Comparison of ENCODE assay signal across 1 cellular context in the genomic region with DNA sequence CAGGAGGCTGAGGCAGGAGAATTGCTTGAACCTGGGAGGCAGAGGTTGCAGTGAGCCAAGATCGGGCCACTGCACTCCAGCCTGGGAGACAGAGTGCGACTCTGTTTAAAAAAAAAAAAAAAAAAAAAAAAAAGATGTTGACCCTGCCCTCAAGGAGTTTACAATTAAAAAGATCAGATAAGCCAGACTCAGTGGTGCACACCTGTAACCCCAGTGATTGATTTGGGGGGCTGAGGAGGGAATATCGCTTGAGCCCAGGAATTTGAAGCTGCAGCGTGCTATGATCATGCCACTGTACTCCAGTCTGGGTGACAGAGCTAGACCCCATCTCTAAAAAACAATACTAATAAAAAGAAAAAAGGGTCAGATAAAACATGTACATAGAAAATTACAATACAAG.
TF ChIP-seq lines count a peak whose summit lies in the region.

No MANE protein-coding gene starts in this region.

TF ChIP-seq in GM23338, 12 proteins besides CTCF, POLR2A, EP300 and RAD21 (continued from another document):
- TF ChIP-seq, protein P1, sequence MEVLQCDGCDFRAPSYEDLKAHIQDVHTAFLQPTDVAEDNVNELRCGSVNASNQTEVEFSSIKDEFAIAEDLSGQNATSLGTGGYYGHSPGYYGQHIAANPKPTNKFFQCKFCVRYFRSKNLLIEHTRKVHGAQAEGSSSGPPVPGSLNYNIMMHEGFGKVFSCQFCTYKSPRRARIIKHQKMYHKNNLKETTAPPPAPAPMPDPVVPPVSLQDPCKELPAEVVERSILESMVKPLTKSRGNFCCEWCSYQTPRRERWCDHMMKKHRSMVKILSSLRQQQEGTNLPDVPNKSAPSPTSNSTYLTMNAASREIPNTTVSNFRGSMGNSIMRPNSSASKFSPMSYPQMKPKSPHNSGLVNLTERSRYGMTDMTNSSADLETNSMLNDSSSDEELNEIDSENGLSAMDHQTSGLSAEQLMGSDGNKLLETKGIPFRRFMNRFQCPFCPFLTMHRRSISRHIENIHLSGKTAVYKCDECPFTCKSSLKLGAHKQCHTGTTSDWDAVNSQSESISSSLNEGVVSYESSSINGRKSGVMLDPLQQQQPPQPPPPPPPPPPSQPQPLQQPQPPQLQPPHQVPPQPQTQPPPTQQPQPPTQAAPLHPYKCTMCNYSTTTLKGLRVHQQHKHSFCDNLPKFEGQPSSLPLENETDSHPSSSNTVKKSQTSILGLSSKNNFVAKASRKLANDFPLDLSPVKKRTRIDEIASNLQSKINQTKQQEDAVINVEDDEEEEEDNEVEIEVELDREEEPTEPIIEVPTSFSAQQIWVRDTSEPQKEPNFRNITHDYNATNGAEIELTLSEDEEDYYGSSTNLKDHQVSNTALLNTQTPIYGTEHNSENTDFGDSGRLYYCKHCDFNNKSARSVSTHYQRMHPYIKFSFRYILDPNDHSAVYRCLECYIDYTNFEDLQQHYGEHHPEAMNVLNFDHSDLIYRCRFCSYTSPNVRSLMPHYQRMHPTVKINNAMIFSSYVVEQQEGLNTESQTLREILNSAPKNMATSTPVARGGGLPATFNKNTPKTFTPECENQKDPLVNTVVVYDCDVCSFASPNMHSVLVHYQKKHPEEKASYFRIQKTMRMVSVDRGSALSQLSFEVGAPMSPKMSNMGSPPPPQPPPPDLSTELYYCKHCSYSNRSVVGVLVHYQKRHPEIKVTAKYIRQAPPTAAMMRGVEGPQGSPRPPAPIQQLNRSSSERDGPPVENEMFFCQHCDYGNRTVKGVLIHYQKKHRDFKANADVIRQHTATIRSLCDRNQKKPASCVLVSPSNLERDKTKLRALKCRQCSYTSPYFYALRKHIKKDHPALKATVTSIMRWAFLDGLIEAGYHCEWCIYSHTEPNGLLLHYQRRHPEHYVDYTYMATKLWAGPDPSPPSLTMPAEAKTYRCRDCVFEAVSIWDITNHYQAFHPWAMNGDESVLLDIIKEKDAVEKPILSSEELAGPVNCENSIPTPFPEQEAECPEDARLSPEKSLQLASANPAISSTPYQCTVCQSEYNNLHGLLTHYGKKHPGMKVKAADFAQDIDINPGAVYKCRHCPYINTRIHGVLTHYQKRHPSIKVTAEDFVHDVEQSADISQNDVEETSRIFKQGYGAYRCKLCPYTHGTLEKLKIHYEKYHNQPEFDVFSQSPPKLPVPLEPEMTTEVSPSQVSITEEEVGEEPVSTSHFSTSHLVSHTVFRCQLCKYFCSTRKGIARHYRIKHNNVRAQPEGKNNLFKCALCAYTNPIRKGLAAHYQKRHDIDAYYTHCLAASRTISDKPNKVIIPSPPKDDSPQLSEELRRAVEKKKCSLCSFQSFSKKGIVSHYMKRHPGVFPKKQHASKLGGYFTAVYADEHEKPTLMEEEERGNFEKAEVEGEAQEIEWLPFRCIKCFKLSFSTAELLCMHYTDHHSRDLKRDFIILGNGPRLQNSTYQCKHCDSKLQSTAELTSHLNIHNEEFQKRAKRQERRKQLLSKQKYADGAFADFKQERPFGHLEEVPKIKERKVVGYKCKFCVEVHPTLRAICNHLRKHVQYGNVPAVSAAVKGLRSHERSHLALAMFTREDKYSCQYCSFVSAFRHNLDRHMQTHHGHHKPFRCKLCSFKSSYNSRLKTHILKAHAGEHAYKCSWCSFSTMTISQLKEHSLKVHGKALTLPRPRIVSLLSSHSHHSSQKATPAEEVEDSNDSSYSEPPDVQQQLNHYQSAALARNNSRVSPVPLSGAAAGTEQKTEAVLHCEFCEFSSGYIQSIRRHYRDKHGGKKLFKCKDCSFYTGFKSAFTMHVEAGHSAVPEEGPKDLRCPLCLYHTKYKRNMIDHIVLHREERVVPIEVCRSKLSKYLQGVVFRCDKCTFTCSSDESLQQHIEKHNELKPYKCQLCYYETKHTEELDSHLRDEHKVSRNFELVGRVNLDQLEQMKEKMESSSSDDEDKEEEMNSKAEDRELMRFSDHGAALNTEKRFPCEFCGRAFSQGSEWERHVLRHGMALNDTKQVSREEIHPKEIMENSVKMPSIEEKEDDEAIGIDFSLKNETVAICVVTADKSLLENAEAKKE (CRISPR knock-in tag; IDR thresholded peaks at IDR 0.05): no peak
- no peak for TF ChIP-seq STAT1 (IDR thresholded peaks at IDR 0.05; ENCODE audit: unreplicated experiment)
- TF ChIP-seq, protein P2, sequence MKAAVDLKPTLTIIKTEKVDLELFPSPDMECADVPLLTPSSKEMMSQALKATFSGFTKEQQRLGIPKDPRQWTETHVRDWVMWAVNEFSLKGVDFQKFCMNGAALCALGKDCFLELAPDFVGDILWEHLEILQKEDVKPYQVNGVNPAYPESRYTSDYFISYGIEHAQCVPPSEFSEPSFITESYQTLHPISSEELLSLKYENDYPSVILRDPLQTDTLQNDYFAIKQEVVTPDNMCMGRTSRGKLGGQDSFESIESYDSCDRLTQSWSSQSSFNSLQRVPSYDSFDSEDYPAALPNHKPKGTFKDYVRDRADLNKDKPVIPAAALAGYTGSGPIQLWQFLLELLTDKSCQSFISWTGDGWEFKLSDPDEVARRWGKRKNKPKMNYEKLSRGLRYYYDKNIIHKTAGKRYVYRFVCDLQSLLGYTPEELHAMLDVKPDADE (IDR thresholded peaks at IDR 0.05): no peak
- no peak for TF ChIP-seq CREB1 (CRISPR knock-in tag; IDR thresholded peaks at IDR 0.05; ENCODE audit: low read depth)
